8 cellular contexts compared by ENCODE assay signal in the genomic region with DNA sequence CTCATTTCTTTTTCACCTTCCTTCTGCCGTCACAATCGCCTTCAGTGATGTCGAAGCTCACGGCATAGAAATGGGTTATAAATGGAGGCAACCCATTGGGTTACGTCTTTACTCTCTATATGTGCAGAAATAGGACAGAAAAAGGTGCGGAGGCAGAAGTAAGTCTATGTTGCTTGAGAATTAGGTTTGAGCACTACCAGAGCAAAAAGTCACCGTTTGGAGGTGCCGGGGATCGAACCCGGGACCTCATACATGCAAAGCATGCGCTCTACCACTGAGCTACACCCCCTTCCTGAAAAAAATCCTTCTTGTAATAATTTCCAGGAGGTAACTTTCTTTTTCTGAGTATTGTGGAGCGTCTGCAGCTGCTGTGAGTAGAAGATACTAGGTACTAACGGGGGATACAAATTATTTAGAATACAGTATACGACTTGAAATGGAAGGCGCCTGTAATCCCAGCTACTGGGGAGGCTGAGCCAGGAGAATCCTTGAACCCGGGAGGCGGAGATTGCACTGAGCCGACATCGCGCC.
A peak's percentile ranks its signal among the peaks of the same experiment; 100 is the strongest.
DNase-seq lines count a peak whose midpoint lies in the region; ATAC-seq lines count a peak whose summit lies in the region.

No MANE protein-coding gene starts in this region.

- H3K4me1 Mint-ChIP-seq in IgD-negative memory B cell: peaks cover 6 to 12% (median 10%) of the 10 kb centered on the region in 3 donors
- peaks cover 18% of the 10 kb centered on the region for H3K4me1 Mint-ChIP-seq in T-helper 1 cell treated with Interleukin-12 subunit alpha and Interleukin-12 subunit beta and Interleukin-4 antibody, amounts not matched to agents 30 μg/mL and 1 μg/mL, for 36 hours (ENCODE audit: low read depth)

- H3K36me3 Mint-ChIP-seq in IgD-negative memory B cell: peaks cover 7% of the 10 kb centered on the region
- peaks cover 3% of the 10 kb centered on the region for H3K36me3 Mint-ChIP-seq in T-helper 1 cell treated with Interleukin-12 subunit alpha and Interleukin-12 subunit beta and Interleukin-4 antibody, amounts not matched to agents 30 μg/mL and 1 μg/mL, for 36 hours (ENCODE audit: low read depth)

- peak overlapping the region; percentile 52 to 93 (median 67) for H3K27ac Mint-ChIP-seq in IgD-negative memory B cell
- peak overlapping the region; percentile 68 for H3K27ac Mint-ChIP-seq in T-helper 1 cell treated with Interleukin-12 subunit alpha and Interleukin-12 subunit beta and Interleukin-4 antibody, amounts not matched to agents 30 μg/mL and 1 μg/mL, for 36 hours

- peaks cover 17 to 33% (median 30%) of the 10 kb centered on the region in 3 donors for H3K9me3 Mint-ChIP-seq in IgD-negative memory B cell
- H3K9me3 Mint-ChIP-seq in T-helper 1 cell treated with Interleukin-12 subunit alpha and Interleukin-12 subunit beta and Interleukin-4 antibody, amounts not matched to agents 30 μg/mL and 1 μg/mL, for 36 hours: peaks cover 22% of the 10 kb centered on the region

- peak overlapping the region; percentile 12 to 84 (median 42) for H3K4me3 Mint-ChIP-seq in IgD-negative memory B cell
- H3K4me3 Mint-ChIP-seq in T-helper 1 cell treated with Interleukin-12 subunit alpha and Interleukin-12 subunit beta and Interleukin-4 antibody, amounts not matched to agents 30 μg/mL and 1 μg/mL, for 36 hours: peak overlapping the region; percentile 70

- ATAC-seq in HG02571 (IDR thresholded peaks at IDR 0.05; ENCODE audit: unreplicated experiment) (no peak), GM21447 (IDR thresholded peaks at IDR 0.05; ENCODE audit: unreplicated experiment) (no peak)

- H3K27me3 Mint-ChIP-seq in IgD-negative memory B cell: peaks cover 81% of the 10 kb centered on the region
- H3K27me3 Mint-ChIP-seq in T-helper 1 cell treated with Interleukin-12 subunit alpha and Interleukin-12 subunit beta and Interleukin-4 antibody, amounts not matched to agents 30 μg/mL and 1 μg/mL, for 36 hours (ENCODE audit: low read depth): peaks cover 90% of the 10 kb centered on the region

- peak; percentile 77 for DNase-seq in Daoy (ENCODE audit: low read depth)
- peak; percentile 75 for DNase-seq in fibroblast of peridontal ligament (ENCODE audit: extremely low read depth)
- peak; percentile 32 to 49 for DNase-seq in stimulated activated CD4-positive, alpha-beta T cell treated with anti-CD3 and anti-CD28 coated beads, Interleukin-2, amount 100 ng/mL, for 48 hours
- DNase-seq in substantia nigra (lab: John Stamatoyannopoulos, UW): no peak

- H3K27ac ChIP-seq in substantia nigra (ENCODE audit: low read depth, low read length, poor library complexity, severe bottlenecking): no peak overlapping the region

Comparison
In these comparisons a context has a peak if more than half of its experiments do, and no peak if none do; other contexts are left out.
1. DNase-seq: peak in Daoy (single experiment), fibroblast of peridontal ligament (single experiment) and stimulated activated CD4-positive, alpha-beta T cell treated with anti-CD3 and anti-CD28 coated beads, Interleukin-2, amount 100 ng/mL, for 48 hours (2 of 2); none in substantia nigra (0 of 49).